Comparison of ENCODE assay signal across 17 cellular contexts in genomic region chr20:47667086-47667485, GRCh38.
"Had no signal": no experiment of that assay in that cellular context is flagged by ENCODE, and none has a peak within 500 bp of the region (broad histone marks: within the 10 kb centered on the region; RNA-seq: fewer than 3 reads in every experiment).

No MANE protein-coding gene starts in this region.

- DNase-seq: activated CD4-positive, alpha-beta memory T cell treated with anti-CD3 and anti-CD28 coated beads for 36 hours; activated CD4-positive, alpha-beta T cell treated with anti-CD3 and anti-CD28 coated beads for 36 hours; activated gamma-delta T cell treated with Interleukin-2 at 50 U/mL for 16 hours; activated T-cell treated with anti-CD3 and anti-CD28 coated beads, Interleukin-2, amount 50 U/mL, for 48 hours; body of pancreas; left ventricle myocardium superior; mesenchymal stem cell; mucosa of descending colon; naive B cell; ovary; psoas muscle; right cardiac atrium; stimulated activated CD4-positive, alpha-beta T cell treated with anti-CD3 and anti-CD28 coated beads, Interleukin-15, amount 100 ng/mL, for 24 hours; stimulated activated CD4-positive, alpha-beta T cell treated with anti-CD3 and anti-CD28 coated beads, Interleukin-2, amount 100 ng/mL, for 48 hours had no signal

- H3K27ac Mint-ChIP-seq: activated CD4-positive, alpha-beta memory T cell treated with anti-CD3 and anti-CD28 coated beads for 36 hours; activated CD4-positive, alpha-beta T cell treated with anti-CD3 and anti-CD28 coated beads for 36 hours had no signal

- H3K27ac ChIP-seq: body of pancreas, ovary, psoas muscle, skin epidermis, thoracic aorta had no signal

- H3K27me3 ChIP-seq: body of pancreas, ovary had no signal

- H3K27me3 Mint-ChIP-seq: activated CD4-positive, alpha-beta memory T cell treated with anti-CD3 and anti-CD28 coated beads for 36 hours; activated CD4-positive, alpha-beta T cell treated with anti-CD3 and anti-CD28 coated beads for 36 hours; naive B cell had no signal

- H3K9me3 ChIP-seq: body of pancreas, mucosa of descending colon, ovary, psoas muscle, thoracic aorta had no signal

- ATAC-seq: activated CD4-positive, alpha-beta T cell treated with anti-CD3 and anti-CD28 coated beads for 36 hours; body of pancreas; left ventricle myocardium superior; mucosa of descending colon; psoas muscle; right cardiac atrium had no signal

- H3K36me3 Mint-ChIP-seq: naive B cell had no signal

- H3K9me3 Mint-ChIP-seq: activated CD4-positive, alpha-beta memory T cell treated with anti-CD3 and anti-CD28 coated beads for 36 hours; T-helper 1 cell treated with Interleukin-12 subunit alpha and Interleukin-12 subunit beta and Interleukin-4 antibody, amounts not matched to agents 30 μg/mL and 1 μg/mL, for 36 hours had no signal

- H3K36me3 ChIP-seq: ovary, thoracic aorta had no signal

- H3K4me3 ChIP-seq: body of pancreas, mucosa of descending colon, ovary, psoas muscle, skin epidermis, thoracic aorta had no signal

- H3K4me3 Mint-ChIP-seq: activated CD4-positive, alpha-beta memory T cell treated with anti-CD3 and anti-CD28 coated beads for 36 hours; activated CD4-positive, alpha-beta T cell treated with anti-CD3 and anti-CD28 coated beads for 36 hours; T-helper 1 cell treated with Interleukin-12 subunit alpha and Interleukin-12 subunit beta and Interleukin-4 antibody, amounts not matched to agents 30 μg/mL and 1 μg/mL, for 36 hours had no signal

- H3K4me1 ChIP-seq: body of pancreas, psoas muscle had no signal
